ENCODE assay signal across 1 cellular context in the genomic region with DNA sequence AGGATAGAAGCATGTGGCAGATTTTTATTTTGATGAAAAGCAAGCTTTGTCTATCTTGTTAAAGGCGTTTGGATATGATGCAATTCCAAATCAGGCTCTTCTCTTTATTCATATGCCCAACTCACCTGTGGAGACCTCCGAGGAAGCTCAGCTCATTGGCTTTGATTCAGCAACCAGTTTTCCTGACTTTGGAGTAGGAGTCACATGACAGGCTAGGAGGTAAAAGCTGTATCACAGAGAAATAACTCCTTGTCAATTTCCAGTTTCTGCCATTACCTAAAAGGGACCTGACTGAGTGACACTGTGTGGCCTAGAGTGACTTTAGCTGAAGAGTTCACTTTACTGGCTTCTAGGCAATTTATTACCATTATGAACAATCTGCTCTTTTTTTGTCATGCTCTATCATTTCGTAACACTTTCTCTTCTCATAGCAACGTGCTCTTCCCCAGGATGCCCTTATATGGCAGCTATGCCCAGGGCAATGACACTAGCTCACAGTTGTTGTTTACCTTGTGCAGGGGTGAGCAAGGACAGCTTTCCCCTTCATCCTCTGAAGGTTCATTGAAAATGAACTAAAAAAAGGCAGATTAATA.
TF ChIP-seq lines count a peak whose summit lies in the region.

No MANE protein-coding gene starts in this region.

TF ChIP-seq in GM23338, 12 proteins besides CTCF, POLR2A, EP300 and RAD21 (continued from another document):
- no peak for TF ChIP-seq ZNF462 (CRISPR knock-in tag; IDR thresholded peaks at IDR 0.05)
- no peak for TF ChIP-seq NANOG (IDR thresholded peaks at IDR 0.05; ENCODE audit: borderline replicate concordance)
